1 cellular context compared by ENCODE assay signal in genomic region chr10:35219906-35220890, GRCh38.
TF ChIP-seq lines count a peak whose summit lies in the region.

No MANE protein-coding gene starts in this region.

TF ChIP-seq in liver, 16 proteins besides CTCF, POLR2A, EP300 and RAD21 (continued from another document):
- peak; percentile 78 for TF ChIP-seq FOXA2 (IDR thresholded peaks at IDR 0.05)
TF ChIP-seq in liver: peak in this region for 15.
